Comparison of ENCODE assay signal across 8 cellular contexts in genomic region chr12:74610711-74611110, GRCh38.
"Had no signal": no experiment of that assay in that cellular context is flagged by ENCODE, and none has a peak within 500 bp of the region (broad histone marks: within the 10 kb centered on the region; RNA-seq: fewer than 3 reads in every experiment).

No MANE protein-coding gene starts in this region.

- DNase-seq: GM23248, GOT3, H7, H9, HCEC 1CT, HFFc6 had no signal

- H3K4me3 ChIP-seq: GM23248, GM23338, HAP-1 had no signal

- H3K36me3 ChIP-seq: HAP-1 had no signal

- H3K27ac ChIP-seq: GM23248 had no signal

- H3K9ac ChIP-seq: GM23248 had no signal

- H3K4me1 ChIP-seq: HAP-1 had no signal

- H3K9me3 ChIP-seq: HAP-1 had no signal
